Comparison of ENCODE assay signal across 24 cellular contexts in genomic region chr16:9996191-9996590, GRCh38.
"Had no signal": no experiment of that assay in that cellular context is flagged by ENCODE, and none has a peak within 500 bp of the region (broad histone marks: within the 10 kb centered on the region; RNA-seq: fewer than 3 reads in every experiment).

No MANE protein-coding gene starts in this region.

- H3K4me1 ChIP-seq: esophagus muscularis mucosa, gastroesophageal sphincter, left ventricle myocardium inferior, lower lobe of right lung, psoas muscle, right atrium auricular region, suprapubic skin, thyroid gland had no signal

- H3K4me1 Mint-ChIP-seq: naive B cell; nephron; stimulated activated effector memory CD8-positive, alpha-beta T cell treated with anti-CD3 and anti-CD28 coated beads, Interleukin-12 subunit alpha, Interleukin-12 subunit beta, amount 100 ng/mL, for 72 hours had no signal

- DNase-seq: effector memory CD8-positive, alpha-beta T cell; foreskin fibroblast; glutamatergic neuron; islet precursor cell; left ventricle myocardium inferior; lower lobe of right lung; mesenchymal stem cell; midbrain; naive B cell; psoas muscle; stimulated activated CD4-positive, alpha-beta T cell treated with anti-CD3 and anti-CD28 coated beads, Interleukin-4, amount 100 ng/mL, for 1 hour; stimulated activated CD8-positive, alpha-beta memory T cell treated with anti-CD3 and anti-CD28 coated beads, Interleukin-4, amount 100 ng/mL, for 48 hours; stimulated activated naive CD8-positive, alpha-beta T cell treated with anti-CD3 and anti-CD28 coated beads, Interleukin-15, Interleukin-2, amounts not matched to agents 100 U/mL and 50 U/mL, for 24 hours; thyroid gland had no signal

- H3K27ac Mint-ChIP-seq: effector memory CD8-positive, alpha-beta T cell; naive B cell; stimulated activated effector memory CD8-positive, alpha-beta T cell treated with anti-CD3 and anti-CD28 coated beads, Interleukin-12 subunit alpha, Interleukin-12 subunit beta, amount 100 ng/mL, for 72 hours; type B pancreatic cell had no signal

- ATAC-seq: effector memory CD8-positive, alpha-beta T cell; gastroesophageal sphincter; lower lobe of right lung; psoas muscle; stimulated activated effector memory CD8-positive, alpha-beta T cell treated with anti-CD3 and anti-CD28 coated beads, Interleukin-12 subunit alpha, Interleukin-12 subunit beta, amount 100 ng/mL, for 72 hours; stimulated activated naive CD8-positive, alpha-beta T cell treated with anti-CD3 and anti-CD28 coated beads, Interleukin-15, Interleukin-2, amounts not matched to agents 100 U/mL and 50 U/mL, for 24 hours had no signal

- H3K27me3 ChIP-seq: esophagus muscularis mucosa, gastroesophageal sphincter, neutrophil, right atrium auricular region, suprapubic skin, thyroid gland had no signal

- H3K9me3 Mint-ChIP-seq: type B pancreatic cell had no signal

- FAIRE-seq: urothelium cell line had no signal

- H3K9me3 ChIP-seq: esophagus muscularis mucosa, gastroesophageal sphincter, neutrophil, psoas muscle, right atrium auricular region, suprapubic skin, thyroid gland had no signal

- H3K4me3 Mint-ChIP-seq: effector memory CD8-positive, alpha-beta T cell; naive B cell; nephron; stimulated activated effector memory CD8-positive, alpha-beta T cell treated with anti-CD3 and anti-CD28 coated beads, Interleukin-12 subunit alpha, Interleukin-12 subunit beta, amount 100 ng/mL, for 72 hours; type B pancreatic cell had no signal

- H3K36me3 Mint-ChIP-seq: naive B cell; stimulated activated effector memory CD8-positive, alpha-beta T cell treated with anti-CD3 and anti-CD28 coated beads, Interleukin-12 subunit alpha, Interleukin-12 subunit beta, amount 100 ng/mL, for 72 hours had no signal

- H3K27ac ChIP-seq: epithelial cell of prostate, esophagus muscularis mucosa, gastroesophageal sphincter, left ventricle myocardium inferior, lower lobe of right lung, neutrophil, psoas muscle, right atrium auricular region, suprapubic skin, thyroid gland had no signal

- H3K36me3 ChIP-seq: esophagus muscularis mucosa, gastroesophageal sphincter, left ventricle myocardium inferior, lower lobe of right lung, neutrophil, right atrium auricular region, suprapubic skin, thyroid gland had no signal

- H3K27me3 Mint-ChIP-seq: effector memory CD8-positive, alpha-beta T cell had no signal

- H3K4me3 ChIP-seq: esophagus muscularis mucosa, gastroesophageal sphincter, left ventricle myocardium inferior, lower lobe of right lung, psoas muscle, right atrium auricular region, suprapubic skin, thyroid gland had no signal
